ENCODE assay signal across 29 cellular contexts in the genomic region with DNA sequence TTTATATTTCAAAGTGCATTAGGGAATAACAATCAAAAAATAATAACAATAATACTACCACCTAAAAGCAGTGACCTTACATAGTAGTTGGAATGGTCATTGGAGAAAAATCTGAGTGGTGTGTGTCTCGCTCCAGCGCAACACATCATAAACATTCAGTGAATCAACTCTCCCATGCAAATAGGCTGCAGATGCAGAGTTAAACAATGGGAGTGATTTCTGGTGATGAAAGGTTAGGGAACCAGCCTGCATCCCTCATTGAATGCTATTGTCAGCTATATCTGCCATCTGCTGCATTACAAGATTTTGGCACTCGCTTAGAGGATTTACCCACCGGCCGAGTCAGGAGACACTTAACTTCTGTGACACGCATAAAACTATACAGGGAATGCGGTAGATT.
DNase-seq lines count a peak whose midpoint lies in the region; FAIRE-seq and TF ChIP-seq lines count a peak whose summit lies in the region.
"Had no signal": no experiment of that assay in that cellular context is flagged by ENCODE, and none has a peak within 500 bp of the region (broad histone marks: within the 10 kb centered on the region; RNA-seq: fewer than 3 reads in every experiment).

No MANE protein-coding gene starts in this region.

- H3K27me3 Mint-ChIP-seq in endodermal cell (ENCODE audit: insufficient read depth): no peaks in the 10 kb centered on the region
- H3K27me3 Mint-ChIP-seq: activated B cell treated with CpG ODN at 0.5 μM for 24 hours; activated naive CD4-positive, alpha-beta T cell treated with anti-CD3 and anti-CD28 coated beads, Interleukin-2, amount 50 U/mL, for 24 hours; stimulated activated memory B cell treated with anti-CD40 and anti-IgM and Interleukin-4, amounts not matched to agents 10 μg/mL and 1 μg/mL and 100 μg/mL, for 72 hours; T-cell had no signal

- no peak overlapping the region for H3K4me3 ChIP-seq in endodermal cell (ENCODE audit: low read length)
- no peak overlapping the region for H3K4me3 ChIP-seq in smooth muscle cell
- H3K4me3 ChIP-seq in small intestine (ENCODE audit: low read depth in 1 of 2, low read length in 2 of 2): no peak overlapping the region
- no peak overlapping the region for H3K4me3 ChIP-seq in esophagus squamous epithelium
- H3K4me3 ChIP-seq: BLaER1 treated with 17β-estradiol and CSF1 and Interleukin-3, amounts not matched to agents 10 nM and 100 nM; GM12878; HAP-1 had no signal

- H3K36me3 Mint-ChIP-seq in endodermal cell (ENCODE audit: low read depth): no peaks in the 10 kb centered on the region
- H3K36me3 Mint-ChIP-seq: activated naive CD4-positive, alpha-beta T cell treated with anti-CD3 and anti-CD28 coated beads, Interleukin-2, amount 50 U/mL, for 24 hours; stimulated activated memory B cell treated with anti-CD40 and anti-IgM and Interleukin-4, amounts not matched to agents 10 μg/mL and 1 μg/mL and 100 μg/mL, for 72 hours; T-cell had no signal

- no peak for TF ChIP-seq POLR2A in esophagus squamous epithelium (IDR thresholded peaks at IDR 0.05)

- H3F3A ChIP-seq in smooth muscle cell (ENCODE audit: low read depth): no peaks in the 10 kb centered on the region

- no peaks in the 10 kb centered on the region for H3K79me2 ChIP-seq in smooth muscle cell (ENCODE audit: low read depth)

- H2AFZ ChIP-seq in smooth muscle cell (ENCODE audit: low read depth): no peak overlapping the region

- H3K4me2 ChIP-seq in smooth muscle cell: no peak overlapping the region
- H3K4me2 ChIP-seq: BLaER1 treated with 17β-estradiol and CSF1 and Interleukin-3, amounts not matched to agents 10 nM and 100 nM had no signal

- no peak overlapping the region for H3K9ac ChIP-seq in endodermal cell (ENCODE audit: extremely low read depth, low read length, poor library complexity, severe bottlenecking)
- H3K9ac ChIP-seq in smooth muscle cell (ENCODE audit: low read depth): no peak overlapping the region
- H3K9ac ChIP-seq: BLaER1 treated with 17β-estradiol and CSF1 and Interleukin-3, amounts not matched to agents 10 nM and 100 nM had no signal

- H3K27ac ChIP-seq in endodermal cell (ENCODE audit: low read depth, low read length): peak overlapping the region; percentile 59
- no peak overlapping the region for H3K27ac ChIP-seq in smooth muscle cell (ENCODE audit: low read depth)
- H3K27ac ChIP-seq in small intestine (ENCODE audit: low read depth in 1 of 2, low read length in 1 of 2): no peak overlapping the region
- no peak overlapping the region for H3K27ac ChIP-seq in esophagus squamous epithelium
- no peak overlapping the region for H3K27ac ChIP-seq in RWPE1
- H3K27ac ChIP-seq: BLaER1 treated with 17β-estradiol and CSF1 and Interleukin-3, amounts not matched to agents 10 nM and 100 nM had no signal

- no peaks in the 10 kb centered on the region for H3K4me1 ChIP-seq in endodermal cell (ENCODE audit: control insufficient read depth, insufficient read depth, low read length)
- H3K4me1 ChIP-seq in smooth muscle cell (ENCODE audit: low read depth): no peaks in the 10 kb centered on the region
- no peaks in the 10 kb centered on the region for H3K4me1 ChIP-seq in small intestine (ENCODE audit: control insufficient read depth in 2 of 2, insufficient read depth in 1 of 2, low read depth in 1 of 2, low read length in 1 of 2)
- H3K4me1 ChIP-seq in esophagus squamous epithelium: no peaks in the 10 kb centered on the region
- H3K4me1 ChIP-seq: BLaER1 treated with 17β-estradiol and CSF1 and Interleukin-3, amounts not matched to agents 10 nM and 100 nM; HAP-1 had no signal

- CTCF ChIA-PET in RWPE1 (lab: Yijun Ruan, JAX): no interaction called here

- no peak for FAIRE-seq in small intestine (lab: Jason Lieb, UNC)
- FAIRE-seq: colon, frontal cortex, GM12878, RCC 7860 had no signal

- H3K4me3 Mint-ChIP-seq in endodermal cell: no peak overlapping the region
- H3K4me3 Mint-ChIP-seq: activated B cell treated with CpG ODN at 0.5 μM for 24 hours; activated naive CD4-positive, alpha-beta T cell treated with anti-CD3 and anti-CD28 coated beads, Interleukin-2, amount 50 U/mL, for 24 hours; stimulated activated memory B cell treated with anti-CD40 and anti-IgM and Interleukin-4, amounts not matched to agents 10 μg/mL and 1 μg/mL and 100 μg/mL, for 72 hours; T-cell had no signal

- 96 to 98% methylated on average over 5 to 7 of the region's 7 CpGs for WGBS in endodermal cell (ENCODE audit: insufficient coverage in 1 of 2, insufficient read length in 1 of 2), 2 experiments
- 93% methylated on average over 7 of the region's 7 CpGs for WGBS in smooth muscle cell (ENCODE audit: low lambda C conversion rate)
- 72 to 92% (median 83%) methylated on average over 7 of the region's 7 CpGs for WGBS in small intestine, 3 donors
- WGBS in esophagus squamous epithelium, 2 donors: 62 to 85% methylated on average over 7 of the region's 7 CpGs

- intact Hi-C loops in esophagus squamous epithelium (cut with DNase I): no loop called here

- DNase-seq in AG09319 (ENCODE audit: extremely low read depth, low read depth): peak; percentile 27
- DNase-seq in NCI-H128 (lab: John Stamatoyannopoulos, UW; ENCODE audit: unreplicated experiment): peak; percentile 27
- peak; percentile 91 to 97 for DNase-seq in NCI-H524 (lab: John Stamatoyannopoulos, UW)
- DNase-seq in endodermal cell: no peak
- no peak for DNase-seq in smooth muscle cell (lab: John Stamatoyannopoulos, UW; ENCODE audit: unreplicated experiment)
- DNase-seq in small intestine: no peak
- DNase-seq in esophagus squamous epithelium (lab: John Stamatoyannopoulos, UW): no peak
- no peak for DNase-seq in RWPE1 (ENCODE audit: low spot score)
- DNase-seq: activated B cell treated with CpG ODN at 0.5 μM for 24 hours; activated CD4-positive, alpha-beta T cell treated with anti-CD3 and anti-CD28 coated beads, Interleukin-2, amount 50 U/mL, for 48 hours; activated CD8-positive, alpha-beta memory T cell treated with anti-CD3 and anti-CD28 coated beads, Interleukin-2, amount 50 U/mL, for 4 hours; anterior cingulate cortex; Calu3; effector memory CD4-positive, alpha-beta T cell; EL; erythroblast; left colon; NCI-H1092 treated with DMSO at 0.1 percent for 48 hours; right cardiac atrium; stimulated activated CD4-positive, alpha-beta T cell treated with anti-CD3 and anti-CD28 coated beads, Interleukin-4, amount 100 ng/mL, for 4 hours; T-cell had no signal

- no peak overlapping the region for H3K27ac Mint-ChIP-seq in endodermal cell
- H3K27ac Mint-ChIP-seq: activated B cell treated with CpG ODN at 0.5 μM for 24 hours; activated naive CD4-positive, alpha-beta T cell treated with anti-CD3 and anti-CD28 coated beads, Interleukin-2, amount 50 U/mL, for 24 hours; stimulated activated memory B cell treated with anti-CD40 and anti-IgM and Interleukin-4, amounts not matched to agents 10 μg/mL and 1 μg/mL and 100 μg/mL, for 72 hours; T-cell had no signal

- POLR2A ChIA-PET in RWPE1 (lab: Yijun Ruan, JAX; ENCODE audit: low non-redundant PET): no interaction called here

- no peaks in the 10 kb centered on the region for H3K4me1 Mint-ChIP-seq in endodermal cell
- H3K4me1 Mint-ChIP-seq: activated naive CD4-positive, alpha-beta T cell treated with anti-CD3 and anti-CD28 coated beads, Interleukin-2, amount 50 U/mL, for 24 hours; stimulated activated memory B cell treated with anti-CD40 and anti-IgM and Interleukin-4, amounts not matched to agents 10 μg/mL and 1 μg/mL and 100 μg/mL, for 72 hours; T-cell had no signal

- TF ChIP-seq CTCF in AG09319 (IDR thresholded peaks at IDR 0.05; ENCODE audit: low read depth, low read length) (no peak), endodermal cell (conservative IDR thresholded peaks at IDR 0.05) (no peak), smooth muscle cell (IDR thresholded peaks at IDR 0.05; ENCODE audit: borderline replicate concordance, insufficient read depth, poor library complexity, severe bottlenecking) (no peak), esophagus squamous epithelium (IDR thresholded peaks at IDR 0.05) (no peak), RWPE1 (conservative IDR thresholded peaks at IDR 0.05; ENCODE audit: low read depth) (no peak)

- no peaks in the 10 kb centered on the region for H3K9me3 ChIP-seq in endodermal cell (ENCODE audit: control insufficient read depth, low read length)
- no peaks in the 10 kb centered on the region for H3K9me3 ChIP-seq in smooth muscle cell (replicated peaks; ENCODE audit: low read depth)
- no peaks in the 10 kb centered on the region for H3K9me3 ChIP-seq in small intestine (ENCODE audit: control insufficient read depth, low read depth)
- no peaks in the 10 kb centered on the region for H3K9me3 ChIP-seq in esophagus squamous epithelium
- H3K9me3 ChIP-seq: BLaER1 treated with 17β-estradiol and CSF1 and Interleukin-3, amounts not matched to agents 10 nM and 100 nM; HAP-1 had no signal

- H3K9me3 Mint-ChIP-seq in endodermal cell: no peaks in the 10 kb centered on the region
- H3K9me3 Mint-ChIP-seq: activated B cell treated with CpG ODN at 0.5 μM for 24 hours had no signal

- no peaks in the 10 kb centered on the region for H3K27me3 ChIP-seq in endodermal cell (ENCODE audit: control insufficient read depth, insufficient read depth, low read length, poor library complexity, severe bottlenecking)
- H3K27me3 ChIP-seq in smooth muscle cell (ENCODE audit: low read depth): no peaks in the 10 kb centered on the region
- no peaks in the 10 kb centered on the region for H3K27me3 ChIP-seq in small intestine (ENCODE audit: control insufficient read depth in 2 of 2, insufficient read depth in 2 of 2, low read length in 2 of 2)
- no peaks in the 10 kb centered on the region for H3K27me3 ChIP-seq in esophagus squamous epithelium
- H3K27me3 ChIP-seq: BLaER1 treated with 17β-estradiol and CSF1 and Interleukin-3, amounts not matched to agents 10 nM and 100 nM had no signal

- H4K20me1 ChIP-seq in smooth muscle cell (ENCODE audit: low read depth): no peaks in the 10 kb centered on the region
- H4K20me1 ChIP-seq: BLaER1 treated with 17β-estradiol and CSF1 and Interleukin-3, amounts not matched to agents 10 nM and 100 nM had no signal

- no peaks in the 10 kb centered on the region for H3K36me3 ChIP-seq in endodermal cell (ENCODE audit: control insufficient read depth, insufficient read depth, low read length)
- H3K36me3 ChIP-seq in smooth muscle cell (ENCODE audit: low read depth): no peaks in the 10 kb centered on the region
- H3K36me3 ChIP-seq in small intestine (ENCODE audit: control insufficient read depth in 2 of 2, insufficient read depth in 2 of 2, low read length in 2 of 2): no peaks in the 10 kb centered on the region
- no peaks in the 10 kb centered on the region for H3K36me3 ChIP-seq in esophagus squamous epithelium
- H3K36me3 ChIP-seq: BLaER1 treated with 17β-estradiol and CSF1 and Interleukin-3, amounts not matched to agents 10 nM and 100 nM; HAP-1 had no signal

Comparison
In these comparisons a context has a peak if more than half of its experiments do, and no peak if none do; other contexts are left out.
1. DNase-seq: peak in AG09319 (single experiment), NCI-H128 (single experiment) and NCI-H524 (2 of 2); none in endodermal cell (single experiment), smooth muscle cell (single experiment), small intestine (single experiment), esophagus squamous epithelium (single experiment) and RWPE1 (single experiment).